Comparison of ENCODE assay signal across 13 cellular contexts in the genomic region with DNA sequence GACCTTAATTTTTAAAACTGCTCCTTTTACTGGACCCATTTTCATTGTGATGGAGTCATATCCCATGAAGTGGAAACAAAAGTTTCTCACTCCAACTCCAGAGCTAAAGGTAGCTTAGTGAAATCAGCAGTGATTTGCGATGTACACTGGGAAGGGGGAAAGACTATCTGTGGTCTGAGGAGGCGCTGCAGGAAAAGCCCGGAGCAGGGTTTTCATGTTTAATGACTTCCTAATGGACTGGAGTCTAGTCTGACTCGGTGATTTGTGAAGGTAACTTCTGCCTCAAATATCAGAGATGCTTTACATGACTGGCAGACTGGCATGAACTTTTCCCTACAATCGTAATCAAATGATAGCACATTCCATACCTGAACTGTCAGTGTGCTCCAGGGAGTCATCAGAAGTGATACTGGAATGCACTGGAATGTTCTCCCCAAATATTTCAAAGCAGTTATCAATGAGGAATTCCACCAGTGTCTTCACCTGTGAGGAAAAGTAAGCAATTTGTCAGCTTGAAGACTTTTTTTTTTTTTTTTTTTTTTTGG. TPM values are rescaled to one million over a fixed set of nuclear protein-coding genes. Genes with fewer than 3 reads are reported as not detected.
DNase-seq lines count a peak whose midpoint lies in the region; ATAC-seq, FAIRE-seq and TF ChIP-seq lines count a peak whose summit lies in the region.
"Had no signal": no experiment of that assay in that cellular context is flagged by ENCODE, and none has a peak within 500 bp of the region (broad histone marks: within the 10 kb centered on the region; RNA-seq: fewer than 3 reads in every experiment).

No MANE protein-coding gene starts in this region.

- no peak overlapping the region for H3K4me3 Mint-ChIP-seq in activated naive CD8-positive, alpha-beta T cell treated with anti-CD3 and anti-CD28 coated beads, Interleukin-2, amount 10 ng/mL, durations not matched to agents 7 days and 5 days
- H3K4me3 Mint-ChIP-seq in natural killer cell (peak overlapping the region; percentile 91), chondrocyte (ENCODE audit: unreplicated experiment) (no peak overlapping the region)
- H3K4me3 Mint-ChIP-seq: H9, neural crest cell had no signal

- DNase-seq in NCI-H82 (lab: John Stamatoyannopoulos, UW) (peak; percentile 27), NCI-H82 treated with DMSO at 0.1 percent for 48 hours (lab: John Stamatoyannopoulos, UW; ENCODE audit: unreplicated experiment) (no peak), GM19239 (ENCODE audit: insufficient read length, low spot score) (no peak), natural killer cell (no peak), NCI-H510A (lab: John Stamatoyannopoulos, UW) (no peak), left colon (no peak), chondrocyte (ENCODE audit: low spot score) (no peak)
- DNase-seq in activated naive CD8-positive, alpha-beta T cell treated with anti-CD3 and anti-CD28 coated beads, Interleukin-2, amount 10 ng/mL, durations not matched to agents 7 days and 5 days = no peak
- DNase-seq: activated CD8-positive, alpha-beta memory T cell treated with anti-CD3 and anti-CD28 coated beads for 24 hours; DND-41; H9 had no signal

- H3K9me3 Mint-ChIP-seq in activated naive CD8-positive, alpha-beta T cell treated with anti-CD3 and anti-CD28 coated beads, Interleukin-2, amount 10 ng/mL, durations not matched to agents 7 days and 5 days = no peaks in the 10 kb centered on the region
- H3K9me3 Mint-ChIP-seq in natural killer cell = no peaks in the 10 kb centered on the region
- H3K9me3 Mint-ChIP-seq in chondrocyte (ENCODE audit: low read depth) = no peaks in the 10 kb centered on the region
- H3K9me3 Mint-ChIP-seq: H9, neural crest cell had no signal

- peaks cover 62% of the 10 kb centered on the region for H3K36me3 Mint-ChIP-seq in activated naive CD8-positive, alpha-beta T cell treated with anti-CD3 and anti-CD28 coated beads, Interleukin-2, amount 10 ng/mL, durations not matched to agents 7 days and 5 days
- H3K36me3 Mint-ChIP-seq in natural killer cell = peaks cover 47% of the 10 kb centered on the region
- H3K36me3 Mint-ChIP-seq in chondrocyte (ENCODE audit: low read depth) = no peaks in the 10 kb centered on the region

- no peak for TF ChIP-seq CTCF in natural killer cell (IDR thresholded peaks at IDR 0.05)
- no peak for TF ChIP-seq CTCF in chondrocyte (IDR thresholded peaks at IDR 0.05)

- peaks cover 47% of the 10 kb centered on the region for H3K4me1 Mint-ChIP-seq in activated naive CD8-positive, alpha-beta T cell treated with anti-CD3 and anti-CD28 coated beads, Interleukin-2, amount 10 ng/mL, durations not matched to agents 7 days and 5 days
- peaks cover 78 to 83% of the 10 kb centered on the region in 2 donors for H3K4me1 Mint-ChIP-seq in natural killer cell
- H3K4me1 Mint-ChIP-seq in chondrocyte (ENCODE audit: low read depth) = peaks cover 3% of the 10 kb centered on the region
- H3K4me1 Mint-ChIP-seq: neural crest cell had no signal

- intact Hi-C loops in natural killer cell (cut with micrococcal nuclease) = loop anchor here (2.0 to 5.0 kb wide), 4 partner anchors 29 to 1276 kb away; no protein-coding TSS in a partner anchor
- intact Hi-C loops in left colon (cut with DNase I, micrococcal nuclease) = no loop called here

- no peaks in the 10 kb centered on the region for H3K27me3 Mint-ChIP-seq in activated naive CD8-positive, alpha-beta T cell treated with anti-CD3 and anti-CD28 coated beads, Interleukin-2, amount 10 ng/mL, durations not matched to agents 7 days and 5 days
- H3K27me3 Mint-ChIP-seq in natural killer cell (ENCODE audit: low read depth in 2 of 2) (no peaks in the 10 kb centered on the region), chondrocyte (ENCODE audit: low read depth) (no peaks in the 10 kb centered on the region)

- peak overlapping the region; percentile 70 for H3K27ac Mint-ChIP-seq in activated naive CD8-positive, alpha-beta T cell treated with anti-CD3 and anti-CD28 coated beads, Interleukin-2, amount 10 ng/mL, durations not matched to agents 7 days and 5 days
- H3K27ac Mint-ChIP-seq in natural killer cell (peak overlapping the region; percentile 97), chondrocyte (ENCODE audit: unreplicated experiment) (no peak overlapping the region)
- H3K27ac Mint-ChIP-seq: H9 had no signal

- FAIRE-seq in GM19239 (lab: Jason Lieb, UNC) = peak; percentile 73
- FAIRE-seq: A204.1 had no signal

- ATAC-seq in activated naive CD8-positive, alpha-beta T cell treated with anti-CD3 and anti-CD28 coated beads, Interleukin-2, amount 10 ng/mL, durations not matched to agents 7 days and 5 days (ENCODE audit: low read depth) = no peak
- no peak for ATAC-seq in natural killer cell
- no peak for ATAC-seq in left colon

- POLR2A ChIA-PET in activated naive CD8-positive, alpha-beta T cell treated with anti-CD3 and anti-CD28 coated beads, Interleukin-2, amount 10 ng/mL, durations not matched to agents 7 days and 5 days (lab: Charles Lee) = interaction anchor here (0.6 to 9.5 kb wide), 2 partner anchors 16 to 67 kb away, joined by 3 to 245 read pairs; no protein-coding TSS in a partner anchor

RNA-seq across cellular contexts. Expression of gene TAGAP, which starts 7.0 kb away (rescaled TPM):
- 100 to 1,000 TPM; 106 to 112 TPM for total RNA-seq in activated naive CD8-positive, alpha-beta T cell treated with anti-CD3 and anti-CD28 coated beads, Interleukin-2, amount 10 ng/mL, durations not matched to agents 7 days and 5 days
- total RNA-seq in natural killer cell (100 to 1,000 TPM; 139 to 291 (median 178) TPM), left colon (1 to 10 TPM; 2.2 to 2.8 TPM), chondrocyte (not detected in 3 replicates)
- total RNA-seq: H9, neural crest cell had no signal

RNA-seq across cellular contexts. Expression of gene RSPH3, which starts 37.8 kb away (rescaled TPM):
- 1 to 10 TPM; 2.2 to 2.7 TPM for total RNA-seq in activated naive CD8-positive, alpha-beta T cell treated with anti-CD3 and anti-CD28 coated beads, Interleukin-2, amount 10 ng/mL, durations not matched to agents 7 days and 5 days
- 1 to 10 TPM; 1.5 to 2.9 (median 2.4) TPM for total RNA-seq in natural killer cell
- total RNA-seq in left colon = 10 to 100 TPM; 17.6 to 20.0 TPM
- total RNA-seq in chondrocyte = 8.3 to 10.0 TPM (median 8.7 TPM) in 3 replicates

Comparison
In these comparisons a context has a peak if more than half of its experiments do, and no peak if none do; other contexts are left out.
1. RNA of gene TAGAP, which starts 7.0 kb away (total RNA-seq): 139 to 291 TPM in natural killer cell and 106 to 112 TPM in activated naive CD8-positive, alpha-beta T cell treated with anti-CD3 and anti-CD28 coated beads, Interleukin-2, amount 10 ng/mL, durations not matched to agents 7 days and 5 days; 2.2 to 2.8 TPM in left colon and not detected in chondrocyte; every median in the first group is over 10 times any median in the second.